In the genomic region with DNA sequence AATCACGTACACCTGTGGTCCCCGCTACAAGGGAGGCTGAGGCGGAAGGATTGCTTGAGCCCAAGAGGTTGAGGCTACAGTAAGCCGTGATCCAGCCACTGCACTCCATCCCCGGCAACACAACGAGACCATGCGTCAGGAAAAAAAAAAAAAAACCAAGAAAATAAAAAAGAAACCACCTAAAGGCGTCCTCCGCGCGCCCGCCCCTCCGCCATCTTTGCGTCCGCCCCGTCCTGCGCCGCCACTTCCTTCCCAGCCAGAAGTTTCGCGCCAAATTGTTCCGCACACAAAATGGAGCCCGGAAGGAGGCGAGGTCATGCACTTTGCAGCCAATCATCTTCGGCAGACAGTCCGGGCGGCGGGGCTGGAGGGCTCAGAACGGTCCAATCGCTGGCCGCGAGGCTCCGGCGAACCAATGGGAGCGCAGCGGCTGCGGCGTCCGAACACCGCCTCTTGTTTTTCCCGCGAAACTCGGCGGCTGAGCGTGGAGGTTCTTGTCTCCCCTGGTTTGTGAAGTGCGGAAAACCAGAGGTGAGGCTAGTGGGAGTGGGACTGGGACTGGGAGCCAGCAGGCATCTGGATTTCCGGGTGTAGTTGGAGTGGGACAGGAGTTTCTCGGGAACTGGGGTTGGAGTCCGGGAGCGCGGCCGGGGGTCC, we compare ENCODE assay signal across 8 cellular contexts. TPM values are rescaled to one million over a fixed set of nuclear protein-coding genes. Genes with fewer than 3 reads are reported as not detected.
DNase-seq lines count a peak whose midpoint lies in the region; ATAC-seq, FAIRE-seq and TF ChIP-seq lines count a peak whose summit lies in the region.

A gene (plus strand): TSS at position 463 of the 657 bp plus-strand sequence. CDS start 299 bp downstream, outside the sequence.

- peak within 1 kb of the TSS; percentile 98; the same call in 1 of the 2 replicates for H2BK12ac ChIP-seq in H1 (ENCODE audit: low read depth, low read length)

- peak within 1 kb of the TSS; percentile 87 to 99 (median 96) for H3K27ac Mint-ChIP-seq in CD8-positive, alpha-beta memory T cell
- H3K27ac Mint-ChIP-seq in memory B cell: peak within 1 kb of the TSS; percentile 99

- no peak for TF ChIP-seq RAD21 in H1 (IDR thresholded peaks at IDR 0.05 in 1 of 2, conservative IDR thresholded peaks at IDR 0.05 in 1 of 2; ENCODE audit: low read depth in 2 of 2, low read length in 2 of 2)

- H3K36me3 ChIP-seq in CD8-positive, alpha-beta memory T cell (ENCODE audit: insufficient read depth, low read length): peaks cover 5% of the 10 kb centered on the region
- H3K36me3 ChIP-seq in H1 (ENCODE audit: control insufficient read depth in 2 of 4, insufficient read depth in 4 of 4, low read length in 3 of 4): peaks cover 20 to 40% (median 28%) of the 10 kb centered on the region in 4 experiments

- CTCF ChIA-PET in CD8-positive, alpha-beta memory T cell (lab: Charles Lee): no interaction called here
- CTCF ChIA-PET in H1 (lab: Charles Lee; ENCODE audit: partially characterized antibody): interaction anchor here (1.2 to 3.2 kb wide), 4 partner anchors 14 to 48 kb away, joined by 3 to 13 read pairs (median 7); no protein-coding TSS in a partner anchor

- no peaks in the 10 kb centered on the region for H3K9me3 Mint-ChIP-seq in CD8-positive, alpha-beta memory T cell
- H3K9me3 Mint-ChIP-seq in memory B cell: no peaks in the 10 kb centered on the region

- peak; percentile 86 to 95 for TF ChIP-seq POLR2A in H1 (IDR thresholded peaks at IDR 0.05; ENCODE audit: control extremely low read depth in 1 of 2, low read depth in 2 of 2, low read length in 2 of 2)

- H3K4ac ChIP-seq in H1 (replicated peaks; ENCODE audit: insufficient read length, low read depth, low read length): peak within 1 kb of the TSS; percentile 88

- peak within 1 kb of the TSS; percentile 96 for H4K5ac ChIP-seq in H1 (ENCODE audit: insufficient read length, low read depth, low read length)

- peak within 1 kb of the TSS; percentile 97 for H2BK5ac ChIP-seq in H1 (ENCODE audit: low read depth, low read length)

- H3K14ac ChIP-seq in H1 (ENCODE audit: insufficient read length): peak within 1 kb of the TSS; percentile 12

- peak; percentile 97 to 98 (median 97) for DNase-seq in CD8-positive, alpha-beta memory T cell
- DNase-seq in HT-29 (ENCODE audit: low spot score) (peak; percentile 91), NOMO-1 (lab: John Stamatoyannopoulos, UW; ENCODE audit: unreplicated experiment in 2 of 2) (peak; percentile 97 to 98), H1 (ENCODE audit: low read depth in 1 of 2, low spot score in 2 of 2) (peak; percentile 89 to 95), memory B cell (ENCODE audit: low spot score in 2 of 2) (peak; percentile 86 to 97)
- peak; percentile 92 to 94 for DNase-seq in activated CD8-positive, alpha-beta memory T cell treated with anti-CD3 and anti-CD28 coated beads for 4 hours (ENCODE audit: low read depth in 2 of 2)
- DNase-seq in stimulated activated CD8-positive, alpha-beta memory T cell treated with anti-CD3 and anti-CD28 coated beads, Interleukin-12 subunit alpha, Interleukin-12 subunit beta, amount 100 ng/mL, for 24 hours (ENCODE audit: extremely low read depth): peak; percentile 94

- peak within 1 kb of the TSS; percentile 95 for H3K56ac ChIP-seq in H1 (replicated peaks; ENCODE audit: insufficient read length, low read depth, low read length)

- peaks cover 11% of the 10 kb centered on the region; the same call in 1 of the 2 replicates for H3K79me1 ChIP-seq in H1 (ENCODE audit: low read depth, low read length)

- ATAC-seq in GM19468 (IDR thresholded peaks at IDR 0.05; ENCODE audit: extremely low read depth, unreplicated experiment) (peak; percentile 88), memory B cell (ENCODE audit: low read depth) (peak; percentile 89)

- H3K4me2 ChIP-seq in H1 (ENCODE audit: insufficient read depth in 1 of 2, low read depth in 2 of 2, low read length in 2 of 2): peak within 1 kb of the TSS; percentile 72 to 84

- 0 out of 2 replicates have a peak within 1 kb of the TSS, but pooled peaks have one; percentile 72 for H2BK20ac ChIP-seq in H1 (ENCODE audit: low read length)

- peaks cover 3% of the 10 kb centered on the region; the same call in 1 of the 2 replicates for H3K23me2 ChIP-seq in H1 (ENCODE audit: low read depth, low read length)

- no peak within 1 kb of the TSS for H3K23ac ChIP-seq in H1 (ENCODE audit: insufficient read length)

- peak; percentile 78 for FAIRE-seq in H1 (lab: Jason Lieb, UNC)

- H2BK15ac ChIP-seq in H1 (ENCODE audit: low read length): peak within 1 kb of the TSS; percentile 98; the same call in 1 of the 2 replicates

- peaks cover 9% of the 10 kb centered on the region for H3K4me1 ChIP-seq in CD8-positive, alpha-beta memory T cell (ENCODE audit: insufficient read depth, low read length)
- H3K4me1 ChIP-seq in H1 (replicated peaks in 1 of 4; ENCODE audit: control insufficient read depth in 3 of 4, insufficient read depth in 4 of 4, low read length in 3 of 4): peaks cover 8 to 25% (median 13%) of the 10 kb centered on the region in 4 experiments

- peak within 1 kb of the TSS; percentile 75 for H3K4me3 ChIP-seq in CD8-positive, alpha-beta memory T cell (ENCODE audit: low read length)
- H3K4me3 ChIP-seq in H1 (ENCODE audit: extremely low read depth in 1 of 4, insufficient read depth in 2 of 4, low read depth in 3 of 4, low read length in 4 of 4): peak within 1 kb of the TSS; percentile 83 to 98 (median 90)

- POLR2A ChIA-PET in CD8-positive, alpha-beta memory T cell (lab: Charles Lee): no interaction called here
- POLR2A ChIA-PET in H1 (lab: Charles Lee; ENCODE audit: partially characterized antibody): interaction anchor here (1.0 to 57.4 kb wide), 3 partner anchors 4 to 44 kb away, joined by 3 to 1995 read pairs (median 1995); a partner anchor contains a TSS

- peak within 1 kb of the TSS; percentile 93 for H2BK120ac ChIP-seq in H1 (replicated peaks; ENCODE audit: low read depth, low read length)

- peak within 1 kb of the TSS; percentile 97 to 100 (median 99) for H3K4me3 Mint-ChIP-seq in CD8-positive, alpha-beta memory T cell
- peak within 1 kb of the TSS; percentile 97 for H3K4me3 Mint-ChIP-seq in memory B cell

- H3K4me1 Mint-ChIP-seq in CD8-positive, alpha-beta memory T cell: peaks cover 21 to 33% (median 22%) of the 10 kb centered on the region in 3 donors
- H3K4me1 Mint-ChIP-seq in memory B cell: peaks cover 23% of the 10 kb centered on the region

- peaks cover 12 to 44% of the 10 kb centered on the region in 2 experiments for H3K79me2 ChIP-seq in H1 (ENCODE audit: control insufficient read depth in 1 of 2, insufficient read depth in 2 of 2, low read length in 2 of 2)

- peak within 1 kb of the TSS; percentile 99 to 100 (median 100) for H3K9ac ChIP-seq in H1 (replicated peaks in 1 of 4; ENCODE audit: extremely low read depth in 1 of 4, low read depth in 3 of 4, low read length in 3 of 4)

- H3K27ac ChIP-seq in CD8-positive, alpha-beta memory T cell (ENCODE audit: low read depth, low read length): peak within 1 kb of the TSS; percentile 74
- peak within 1 kb of the TSS; percentile 98 for H3K27ac ChIP-seq in H1 (ENCODE audit: low read depth, low read length)

- H4K8ac ChIP-seq in H1 (ENCODE audit: extremely low read depth, insufficient read depth, low read length): peak within 1 kb of the TSS; percentile 100; the same call in 1 of the 2 replicates

- peaks cover 0 to 7% of the 10 kb centered on the region in 2 donors for H3K27me3 Mint-ChIP-seq in CD8-positive, alpha-beta memory T cell
- no peaks in the 10 kb centered on the region for H3K27me3 Mint-ChIP-seq in memory B cell

- peak within 1 kb of the TSS; percentile 100 for H3K18ac ChIP-seq in H1 (ENCODE audit: extremely low read depth, low read length)

- H4K91ac ChIP-seq in H1 (replicated peaks; ENCODE audit: insufficient read length, low read length): peak within 1 kb of the TSS; percentile 99

- peak in 1 of 2 experiments; percentile 21; a peak in 1 of 3 replicates for TF ChIP-seq EP300 in H1 (IDR thresholded peaks at IDR 0.05; ENCODE audit: borderline replicate concordance in 1 of 2, low read depth in 2 of 2, low read length in 2 of 2)

- TF ChIP-seq CTCF in H1 (IDR thresholded peaks at IDR 0.05; ENCODE audit: control extremely low read depth in 1 of 3, insufficient read depth in 1 of 3, low read depth in 1 of 3, low read length in 3 of 3): no peak

- peak within 1 kb of the TSS; percentile 89; the same call in 1 of the 2 replicates for H2AK5ac ChIP-seq in H1 (ENCODE audit: low read depth, low read length)

- no peak within 1 kb of the TSS for H2AFZ ChIP-seq in H1 (ENCODE audit: low read length)

- peaks cover 0 to 4% of the 10 kb centered on the region in 2 experiments for H4K20me1 ChIP-seq in H1 (replicated peaks in 1 of 2; ENCODE audit: control insufficient read depth in 1 of 2, insufficient read depth in 2 of 2, low read length in 2 of 2)

- 7% methylated on average over 51 of the region's 51 CpGs; no CpG with 5 or more reads in 1 of the 2 experiments for WGBS in H1 (ENCODE audit: extremely low coverage in 1 of 2, insufficient coverage in 1 of 2, insufficient read length in 1 of 2, insufficient replicate concordance in 2 of 2, low coverage in 1 of 2, low lambda C conversion rate in 2 of 2, missing lambda C conversion rate in 1 of 2), 2 experiments

- no peaks in the 10 kb centered on the region for H3K27me3 ChIP-seq in CD8-positive, alpha-beta memory T cell (ENCODE audit: insufficient read depth, low read length, poor library complexity, severe bottlenecking)
- no peaks in the 10 kb centered on the region for H3K27me3 ChIP-seq in H1 (replicated peaks in 1 of 4; ENCODE audit: control insufficient read depth in 3 of 4, extremely low read depth in 1 of 4, insufficient read depth in 3 of 4, low read length in 3 of 4)

- no peaks in the 10 kb centered on the region for H3K9me3 ChIP-seq in CD8-positive, alpha-beta memory T cell (ENCODE audit: low read length)
- no peaks in the 10 kb centered on the region for H3K9me3 ChIP-seq in H1 (ENCODE audit: insufficient read depth in 2 of 2, low read depth in 1 of 2, low read length in 1 of 2)

- H3K36me3 Mint-ChIP-seq in CD8-positive, alpha-beta memory T cell: peaks cover 0 to 40% (median 15%) of the 10 kb centered on the region in 3 donors
- peaks cover 12% of the 10 kb centered on the region for H3K36me3 Mint-ChIP-seq in memory B cell

TF ChIP-seq in H1, 55 proteins besides CTCF, POLR2A, EP300 and RAD21 (continues in another document):
- TF ChIP-seq SP4 (IDR thresholded peaks at IDR 0.05; ENCODE audit: low read length): peak; percentile 84; the same call in 1 of the 2 replicates

RNA-seq across cellular contexts. Expression of the gene that starts here (rescaled TPM):
- total RNA-seq in CD8-positive, alpha-beta memory T cell: 100 to 1,000 TPM; 287 to 300 TPM
- 28.4 TPM for polyA plus RNA-seq in CD8-positive, alpha-beta memory T cell
- 154 and 155 TPM in 2 replicates for total RNA-seq in HT-29 (2014; rRNA removed; shearing (Covaris generic))
- total RNA-seq in H1 (2021; fragmentation: NEBNext Ultra II Directional; extraction: Animal tissue kit (Norgen Biotek cat#: 25700)): 297 and 305 TPM in 2 replicates
- polyA plus RNA-seq in H1 (2011; rRNA removed): 210 and 243 TPM in 2 replicates
- polyA plus RNA-seq in H1 (2011; cell fraction: cytosol; rRNA removed): 212 TPM
- 524 TPM for polyA plus RNA-seq in H1 (2011; cell fraction: nucleus; rRNA removed)
- polyA plus RNA-seq in H1 (2012, experiment 1 of 2): 221 to 290 TPM (median 254 TPM) in 4 replicates
- polyA plus RNA-seq in H1 (2012, experiment 2 of 2): 144 TPM
- polyA plus RNA-seq in H1 (2013, experiment 1 of 2): 120 TPM
- 108 TPM for polyA plus RNA-seq in H1 (2013, experiment 2 of 2)
- polyA minus RNA-seq in H1 (2011; rRNA and poly(A)+ RNA removed): 447 and 449 TPM in 2 replicates
- polyA minus RNA-seq in H1 (2011; cell fraction: cytosol; rRNA and poly(A)+ RNA removed): 271 TPM
- polyA minus RNA-seq in H1 (2011; cell fraction: nucleus; rRNA and poly(A)+ RNA removed): 249 TPM

Comparison
In these comparisons a context has a peak if more than half of its experiments do, and no peak if none do; other contexts are left out.
1. Peak in every context shown above with its lines: DNase-seq, ATAC-seq, H3K4me3 ChIP-seq and H3K27ac ChIP-seq.